14 cellular contexts compared by ENCODE assay signal in genomic region chr2:14451312-14451711, GRCh38.
DNase-seq lines count a peak whose midpoint lies in the region; ATAC-seq and TF ChIP-seq lines count a peak whose summit lies in the region.
"Had no signal": no experiment of that assay in that cellular context is flagged by ENCODE, and none has a peak within 500 bp of the region (broad histone marks: within the 10 kb centered on the region; RNA-seq: fewer than 3 reads in every experiment).

No MANE protein-coding gene starts in this region.

- H3K4me3 ChIP-seq in BE2C (ENCODE audit: low read depth, low read length) (no peak overlapping the region), GM23338 (no peak overlapping the region), PC-3 (ENCODE audit: low read length) (no peak overlapping the region)
- H3K4me3 ChIP-seq: lung, smooth muscle cell, stomach had no signal

- H2AFZ ChIP-seq in GM23338 (no peak overlapping the region), PC-3 (ENCODE audit: low read length) (no peak overlapping the region)

- H4K20me1 ChIP-seq in GM23338 (replicated peaks; ENCODE audit: insufficient read depth) (no peaks in the 10 kb centered on the region), PC-3 (ENCODE audit: low read length) (no peaks in the 10 kb centered on the region)

- no peak overlapping the region for H3K4me2 ChIP-seq in GM23338
- H3K4me2 ChIP-seq in PC-3 (ENCODE audit: low read length), result no peak overlapping the region
- H3K4me2 ChIP-seq: smooth muscle cell had no signal

- no peak overlapping the region for H3K4me3 Mint-ChIP-seq in GM23338

- H3K4me1 Mint-ChIP-seq in GM23338, result no peaks in the 10 kb centered on the region

- peaks cover 30% of the 10 kb centered on the region for H3K9me3 Mint-ChIP-seq in GM23338
- H3K9me3 Mint-ChIP-seq in activated naive CD4-positive, alpha-beta T cell treated with anti-CD3 and anti-CD28 coated beads, Interleukin-2, amount 50 U/mL, for 72 hours, result peaks cover 4 to 17% of the 10 kb centered on the region in 2 donors

- no peaks in the 10 kb centered on the region; the same call in 1 of the 2 replicates for H3K9me3 ChIP-seq in BE2C
- peaks cover 3% of the 10 kb centered on the region for H3K9me3 ChIP-seq in PC-3 (ENCODE audit: low read length)

- H3K36me3 ChIP-seq in BE2C (no peaks in the 10 kb centered on the region), GM23338 (ENCODE audit: insufficient read depth) (no peaks in the 10 kb centered on the region), PC-3 (ENCODE audit: low read depth, low read length) (no peaks in the 10 kb centered on the region)
- H3K36me3 ChIP-seq: stomach had no signal

- intact Hi-C loops in PC-3 (cut with micrococcal nuclease) (no loop called here), sciatic nerve (cut with DNase I) (no loop called here)

- CTCF ChIA-PET in PC-3 (lab: Charles Lee), result no interaction called here

- BruUV-seq in PC-3 (replicated peaks; lab: Mats Ljungman, UMichigan), result no TSS peak

- no peak overlapping the region for H3K9ac ChIP-seq in PC-3 (ENCODE audit: low read length)

- H3K36me3 Mint-ChIP-seq in GM23338 (ENCODE audit: low read depth), result peaks cover 21% of the 10 kb centered on the region
- H3K36me3 Mint-ChIP-seq in activated naive CD4-positive, alpha-beta T cell treated with anti-CD3 and anti-CD28 coated beads, Interleukin-2, amount 50 U/mL, for 72 hours, result no peaks in the 10 kb centered on the region

- ATAC-seq in GM23338 (no peak), PC-3 (no peak), foreskin keratinocyte (no peak), HG03095 (IDR thresholded peaks at IDR 0.05; ENCODE audit: unreplicated experiment) (no peak), sciatic nerve (no peak)
- no peak for ATAC-seq in activated naive CD4-positive, alpha-beta T cell treated with anti-CD3 and anti-CD28 coated beads, Interleukin-2, amount 50 U/mL, for 72 hours

- H3K27ac ChIP-seq in GM23338 (ENCODE audit: low read depth) (no peak overlapping the region), PC-3 (ENCODE audit: low read length) (no peak overlapping the region), foreskin keratinocyte (no peak overlapping the region)
- H3K27ac ChIP-seq: stomach had no signal

- H3K27me3 ChIP-seq in BE2C, result no peaks in the 10 kb centered on the region
- no peaks in the 10 kb centered on the region for H3K27me3 ChIP-seq in GM23338 (ENCODE audit: insufficient read depth)
- H3K27me3 ChIP-seq in PC-3 (ENCODE audit: low read length), result no peaks in the 10 kb centered on the region
- H3K27me3 ChIP-seq in foreskin keratinocyte, result no peaks in the 10 kb centered on the region
- H3K27me3 ChIP-seq: stomach had no signal

- no peaks in the 10 kb centered on the region for H3F3A ChIP-seq in GM23338 (replicated peaks; ENCODE audit: low read depth)
- no peaks in the 10 kb centered on the region for H3F3A ChIP-seq in PC-3 (ENCODE audit: low read length, unreplicated experiment)

- DNase-seq in BE2C, result no peak
- peak; percentile 16 for DNase-seq in GM23338 (ENCODE audit: low spot score)
- peak; percentile 9 for DNase-seq in PC-3
- no peak for DNase-seq in foreskin keratinocyte
- no peak for DNase-seq in A172 (ENCODE audit: low spot score)
- DNase-seq in activated naive CD4-positive, alpha-beta T cell treated with anti-CD3 and anti-CD28 coated beads, Interleukin-2, amount 50 U/mL, for 72 hours (ENCODE audit: low spot score in 2 of 2), result no peak
- DNase-seq in sciatic nerve (ENCODE audit: low spot score), result no peak
- DNase-seq: activated naive CD4-positive, alpha-beta T cell; GOT3; occipital lobe; stomach had no signal

- H3K27me3 Mint-ChIP-seq in GM23338 (ENCODE audit: insufficient read depth, low read depth, poor library complexity), result no peaks in the 10 kb centered on the region

- no peaks in the 10 kb centered on the region for H3K4me1 ChIP-seq in BE2C
- no peaks in the 10 kb centered on the region for H3K4me1 ChIP-seq in GM23338 (ENCODE audit: insufficient read depth)
- H3K4me1 ChIP-seq in PC-3 (ENCODE audit: insufficient read depth, low read length), result no peaks in the 10 kb centered on the region
- no peaks in the 10 kb centered on the region for H3K4me1 ChIP-seq in foreskin keratinocyte
- H3K4me1 ChIP-seq: stomach had no signal

- POLR2A ChIA-PET in PC-3 (lab: Charles Lee; ENCODE audit: unreplicated experiment), result no interaction called here

- H3K9me2 ChIP-seq in GM23338 (ENCODE audit: insufficient read depth) (no peaks in the 10 kb centered on the region), PC-3 (replicated peaks; ENCODE audit: low read length) (no peaks in the 10 kb centered on the region)

- TF ChIP-seq CTCF in BE2C (IDR thresholded peaks at IDR 0.05; ENCODE audit: low read depth, low read length) (peak; percentile 43), GM23338 (conservative IDR thresholded peaks at IDR 0.05; ENCODE audit: low read depth in 2 of 2) (peak; percentile 41 to 55), PC-3 (conservative IDR thresholded peaks at IDR 0.05; ENCODE audit: low read depth, low read length) (peak; percentile 44), foreskin keratinocyte (conservative IDR thresholded peaks at IDR 0.05) (peak; percentile 47)

- no peak overlapping the region for H3K27ac Mint-ChIP-seq in GM23338
- H3K27ac Mint-ChIP-seq in activated naive CD4-positive, alpha-beta T cell treated with anti-CD3 and anti-CD28 coated beads, Interleukin-2, amount 50 U/mL, for 72 hours, result no peak overlapping the region

- H3K79me2 ChIP-seq in GM23338 (replicated peaks; ENCODE audit: insufficient read depth) (no peaks in the 10 kb centered on the region), PC-3 (ENCODE audit: low read length) (no peaks in the 10 kb centered on the region)

TF ChIP-seq in GM23338, 12 proteins besides CTCF, POLR2A, EP300 and RAD21:
- TF ChIP-seq EZH2 (IDR thresholded peaks at IDR 0.05; ENCODE audit: low read depth, unreplicated experiment) (no peak), EZH2phosphoT487 (IDR thresholded peaks at IDR 0.05; ENCODE audit: unreplicated experiment) (no peak), POLR2AphosphoS5 (IDR thresholded peaks at IDR 0.05; ENCODE audit: low read depth) (no peak), ETS1 (IDR thresholded peaks at IDR 0.05) (no peak), STAT1 (IDR thresholded peaks at IDR 0.05; ENCODE audit: unreplicated experiment) (no peak), JUNB (IDR thresholded peaks at IDR 0.05; ENCODE audit: unreplicated experiment) (no peak), ZNF114 (CRISPR knock-in tag; IDR thresholded peaks at IDR 0.05) (no peak), ZNF331 (CRISPR knock-in tag; IDR thresholded peaks at IDR 0.05; ENCODE audit: low read depth) (no peak)

Comparison
In these comparisons a context has a peak if more than half of its experiments do, and no peak if none do; other contexts are left out.
1. DNase-seq: peak in GM23338 (single experiment) and PC-3 (single experiment); none in BE2C (single experiment), foreskin keratinocyte (0 of 2), A172 (single experiment), activated naive CD4-positive, alpha-beta T cell treated with anti-CD3 and anti-CD28 coated beads, Interleukin-2, amount 50 U/mL, for 72 hours (0 of 2) and sciatic nerve (single experiment).
2. Peak in every context shown above with its lines, with median percentiles within 50 percentile points of each other: CTCF ChIP-seq.